In the genomic region with DNA sequence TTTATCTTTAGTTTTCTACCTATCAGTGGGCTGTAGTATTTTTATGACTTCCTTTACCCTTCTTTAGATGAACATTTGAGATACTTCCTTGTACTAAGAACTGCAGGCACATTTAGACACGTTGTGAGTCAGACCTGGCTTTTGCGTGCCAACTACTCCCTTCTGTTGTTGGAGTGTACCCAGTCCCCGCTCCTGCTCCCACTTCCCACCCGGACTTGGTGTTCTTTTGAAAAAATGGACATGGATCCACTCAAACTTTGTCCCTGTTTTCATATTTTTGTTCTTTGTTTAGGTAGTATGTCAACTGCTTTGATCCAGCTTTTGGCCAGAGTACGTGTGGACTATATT, we compare ENCODE assay signal across 9 cellular contexts.
DNase-seq lines count a peak whose midpoint lies in the region; ATAC-seq and TF ChIP-seq lines count a peak whose summit lies in the region.
"Had no signal": no experiment of that assay in that cellular context is flagged by ENCODE, and none has a peak within 500 bp of the region (broad histone marks: within the 10 kb centered on the region; RNA-seq: fewer than 3 reads in every experiment).

No MANE protein-coding gene starts in this region.

- H3K9me2 ChIP-seq in OCI-LY1 (ENCODE audit: low read depth, low read length), result no peaks in the 10 kb centered on the region

- H3K79me2 ChIP-seq in OCI-LY1 (ENCODE audit: insufficient read depth, low read length), result peaks cover 96% of the 10 kb centered on the region

- H3F3A ChIP-seq in OCI-LY1 (ENCODE audit: insufficient read depth, low read length), result no peaks in the 10 kb centered on the region

- ATAC-seq in stimulated activated naive B cell treated with anti-CD40 and anti-IgM and Interleukin-4, amounts not matched to agents 10 μg/mL and 1 μg/mL and 100 μg/mL, for 72 hours (replicated peaks), result peak; percentile 84 to 89
- ATAC-seq: Panc1 had no signal

- no peaks in the 10 kb centered on the region for H3K9me3 Mint-ChIP-seq in activated T-cell treated with anti-CD3 and anti-CD28 coated beads, Interleukin-2, amount 50 U/mL, for 24 hours
- no peaks in the 10 kb centered on the region for H3K9me3 Mint-ChIP-seq in endodermal cell
- no peaks in the 10 kb centered on the region for H3K9me3 Mint-ChIP-seq in stimulated activated naive B cell treated with anti-CD40 and anti-IgM and Interleukin-4, amounts not matched to agents 10 μg/mL and 1 μg/mL and 100 μg/mL, for 72 hours
- no peaks in the 10 kb centered on the region for H3K9me3 Mint-ChIP-seq in endothelial cell (ENCODE audit: unreplicated experiment)

- no peak for TF ChIP-seq CTCF in OCI-LY1 (IDR thresholded peaks at IDR 0.05; ENCODE audit: low read length)
- TF ChIP-seq CTCF in endodermal cell (conservative IDR thresholded peaks at IDR 0.05), result no peak
- no peak for TF ChIP-seq CTCF in endothelial cell (IDR thresholded peaks at IDR 0.05; ENCODE audit: unreplicated experiment)

- H3K36me3 Mint-ChIP-seq in activated T-cell treated with anti-CD3 and anti-CD28 coated beads, Interleukin-2, amount 50 U/mL, for 24 hours (ENCODE audit: low read depth), result peaks cover 24% of the 10 kb centered on the region
- H3K36me3 Mint-ChIP-seq in endodermal cell (ENCODE audit: low read depth), result no peaks in the 10 kb centered on the region
- peaks cover 1 to 4% of the 10 kb centered on the region in 2 donors for H3K36me3 Mint-ChIP-seq in stimulated activated naive B cell treated with anti-CD40 and anti-IgM and Interleukin-4, amounts not matched to agents 10 μg/mL and 1 μg/mL and 100 μg/mL, for 72 hours
- no peaks in the 10 kb centered on the region for H3K36me3 Mint-ChIP-seq in endothelial cell (ENCODE audit: low read depth, unreplicated experiment)

- peak overlapping the region; percentile 9 for H3K27ac ChIP-seq in OCI-LY1 (ENCODE audit: low read depth, low read length, poor library complexity, severe bottlenecking)
- no peak overlapping the region for H3K27ac ChIP-seq in endodermal cell (ENCODE audit: low read depth, low read length)

- peaks cover 79% of the 10 kb centered on the region for H3K4me1 Mint-ChIP-seq in activated T-cell treated with anti-CD3 and anti-CD28 coated beads, Interleukin-2, amount 50 U/mL, for 24 hours (ENCODE audit: low read depth)
- H3K4me1 Mint-ChIP-seq in endodermal cell (peaks cover 11% of the 10 kb centered on the region), endothelial cell (ENCODE audit: unreplicated experiment) (no peaks in the 10 kb centered on the region)
- peaks cover 10 to 36% of the 10 kb centered on the region in 2 donors for H3K4me1 Mint-ChIP-seq in stimulated activated naive B cell treated with anti-CD40 and anti-IgM and Interleukin-4, amounts not matched to agents 10 μg/mL and 1 μg/mL and 100 μg/mL, for 72 hours

- no peaks in the 10 kb centered on the region for H4K20me1 ChIP-seq in OCI-LY1 (ENCODE audit: insufficient read depth, low read length)

- peak overlapping the region; percentile 8; the same call in 1 of the 2 replicates for H3K4me2 ChIP-seq in OCI-LY1 (ENCODE audit: low read length)

- in situ Hi-C loops in HAP-1 (cut with MboI; ENCODE audit: low sequenced_read_pairs), result no loop called here

- peaks cover 8% of the 10 kb centered on the region; the same call in 1 of the 2 replicates for H3K9me3 ChIP-seq in OCI-LY1 (ENCODE audit: low read length)
- H3K9me3 ChIP-seq in endodermal cell (ENCODE audit: control insufficient read depth, low read length), result no peaks in the 10 kb centered on the region
- H3K9me3 ChIP-seq in HAP-1, result no peaks in the 10 kb centered on the region

- no peak overlapping the region for H3K4me3 ChIP-seq in OCI-LY1 (ENCODE audit: low read depth, low read length, poor library complexity, severe bottlenecking)
- no peak overlapping the region for H3K4me3 ChIP-seq in endodermal cell (ENCODE audit: low read length)
- H3K4me3 ChIP-seq in HAP-1, result no peak overlapping the region

- H3K27ac Mint-ChIP-seq in activated T-cell treated with anti-CD3 and anti-CD28 coated beads, Interleukin-2, amount 50 U/mL, for 24 hours, result peak overlapping the region; percentile 87
- H3K27ac Mint-ChIP-seq in endodermal cell, result peak overlapping the region; percentile 41
- H3K27ac Mint-ChIP-seq in stimulated activated naive B cell treated with anti-CD40 and anti-IgM and Interleukin-4, amounts not matched to agents 10 μg/mL and 1 μg/mL and 100 μg/mL, for 72 hours, result peak overlapping the region; percentile 31
- H3K27ac Mint-ChIP-seq in endothelial cell (ENCODE audit: unreplicated experiment), result no peak overlapping the region

- no peaks in the 10 kb centered on the region for H3K27me3 Mint-ChIP-seq in activated T-cell treated with anti-CD3 and anti-CD28 coated beads, Interleukin-2, amount 50 U/mL, for 24 hours
- H3K27me3 Mint-ChIP-seq in endodermal cell (ENCODE audit: insufficient read depth), result no peaks in the 10 kb centered on the region
- no peaks in the 10 kb centered on the region for H3K27me3 Mint-ChIP-seq in stimulated activated naive B cell treated with anti-CD40 and anti-IgM and Interleukin-4, amounts not matched to agents 10 μg/mL and 1 μg/mL and 100 μg/mL, for 72 hours
- no peaks in the 10 kb centered on the region for H3K27me3 Mint-ChIP-seq in endothelial cell (ENCODE audit: unreplicated experiment)

- 0 out of 2 replicates have a peak, but pooled peaks cover 6% of the 10 kb centered on the region for H3K36me3 ChIP-seq in OCI-LY1 (ENCODE audit: insufficient read depth, low read length)
- no peaks in the 10 kb centered on the region for H3K36me3 ChIP-seq in endodermal cell (ENCODE audit: control insufficient read depth, insufficient read depth, low read length)
- H3K36me3 ChIP-seq in HAP-1 (replicated peaks), result no peaks in the 10 kb centered on the region

- no peak for DNase-seq in activated T-cell treated with anti-CD3 and anti-CD28 coated beads, Interleukin-2, amount 50 U/mL, for 24 hours
- DNase-seq in activated T-cell treated with anti-CD3 and anti-CD28 coated beads, Interleukin-2, amount 50 U/mL, for 1 hour, result no peak
- DNase-seq in endodermal cell, result no peak
- no peak for DNase-seq in stimulated activated naive B cell treated with anti-CD40 and anti-IgM and Interleukin-4, amounts not matched to agents 10 μg/mL and 1 μg/mL and 100 μg/mL, for 72 hours
- DNase-seq in amniotic stem cell (lab: John Stamatoyannopoulos, UW), result no peak
- no peak for DNase-seq in HAP-1 (ENCODE audit: low spot score in 2 of 2)
- no peak for DNase-seq in endothelial cell (ENCODE audit: low spot score)

- H3K27me3 ChIP-seq in OCI-LY1 (ENCODE audit: insufficient read depth, low read length) (no peaks in the 10 kb centered on the region), endodermal cell (ENCODE audit: control insufficient read depth, insufficient read depth, low read length, poor library complexity, severe bottlenecking) (no peaks in the 10 kb centered on the region), HAP-1 (ENCODE audit: low read depth) (peaks cover 28% of the 10 kb centered on the region)

- H3K4me3 Mint-ChIP-seq in activated T-cell treated with anti-CD3 and anti-CD28 coated beads, Interleukin-2, amount 50 U/mL, for 24 hours, result peak overlapping the region; percentile 35
- H3K4me3 Mint-ChIP-seq in endodermal cell (no peak overlapping the region), endothelial cell (ENCODE audit: unreplicated experiment) (no peak overlapping the region)
- peak overlapping the region in 1 of 2 donors; percentile 58 for H3K4me3 Mint-ChIP-seq in stimulated activated naive B cell treated with anti-CD40 and anti-IgM and Interleukin-4, amounts not matched to agents 10 μg/mL and 1 μg/mL and 100 μg/mL, for 72 hours

- H3K4me1 ChIP-seq in OCI-LY1 (ENCODE audit: insufficient read depth, low read length, severe bottlenecking) (peaks cover 14% of the 10 kb centered on the region), endodermal cell (ENCODE audit: control insufficient read depth, insufficient read depth, low read length) (no peaks in the 10 kb centered on the region), HAP-1 (no peaks in the 10 kb centered on the region)

- WGBS in endodermal cell (ENCODE audit: insufficient coverage in 1 of 2, insufficient read length in 1 of 2), 2 experiments, result 67 to 73% methylated on average over 4 to 5 of the region's 5 CpGs

- no peak overlapping the region for H3K9ac ChIP-seq in OCI-LY1 (ENCODE audit: low read length)
- H3K9ac ChIP-seq in endodermal cell (ENCODE audit: extremely low read depth, low read length, poor library complexity, severe bottlenecking), result no peak overlapping the region

- H2AFZ ChIP-seq in OCI-LY1 (ENCODE audit: low read length), result no peak overlapping the region
